8 cellular contexts compared by ENCODE assay signal in genomic region chr6:21626756-21627155, GRCh38.
"Had no signal": no experiment of that assay in that cellular context is flagged by ENCODE, and none has a peak within 500 bp of the region (broad histone marks: within the 10 kb centered on the region; RNA-seq: fewer than 3 reads in every experiment).

No MANE protein-coding gene starts in this region.

- H3K27ac Mint-ChIP-seq: HFFc6, IgD-negative memory B cell had no signal

- H3K9me3 ChIP-seq: HAP-1 had no signal

- FAIRE-seq: HepG2 had no signal

- H3K36me3 Mint-ChIP-seq: IgD-negative memory B cell had no signal

- DNase-seq: GM23248, GOT3, H7, HFFc6 had no signal

- H3K4me1 ChIP-seq: HAP-1 had no signal

- H3K9me3 Mint-ChIP-seq: HFFc6, IgD-negative memory B cell had no signal

- H3K4me3 ChIP-seq: GM23248, HAP-1 had no signal

- H3K27ac ChIP-seq: GM23248, HL-60 had no signal

- H2AFZ ChIP-seq: GM23248 had no signal

- H3K36me3 ChIP-seq: HAP-1 had no signal

- H3K27me3 Mint-ChIP-seq: IgD-negative memory B cell had no signal

- H3K9ac ChIP-seq: GM23248 had no signal

- H3K4me3 Mint-ChIP-seq: HFFc6, IgD-negative memory B cell had no signal
